8 cellular contexts compared by ENCODE assay signal in genomic region chr6:28335564-28336283, GRCh38. TPM values are rescaled to one million over a fixed set of nuclear protein-coding genes. Genes with fewer than 3 reads are reported as not detected.
A peak's percentile ranks its signal among the peaks of the same experiment; 100 is the strongest.
DNase-seq lines count a peak whose midpoint lies in the region; ATAC-seq and TF ChIP-seq lines count a peak whose summit lies in the region.

Gene ZSCAN31 (minus strand): TSS chr6:28336148. CDS start chr6:28329683, 6,465 bp downstream.

- H3K9me3 ChIP-seq in ascending aorta (no peaks in the 10 kb centered on the region), right cardiac atrium (ENCODE audit: control insufficient read depth, low read length) (no peaks in the 10 kb centered on the region), uterus (no peaks in the 10 kb centered on the region)

- intact Hi-C loops in ascending aorta (cut with DNase I) (loop anchor here (1.0 to 10.0 kb wide), 9 partner anchors 14 to 1729 kb away; partner anchors contain the start of genes POLR1H, PPP1R11, ZKSCAN3 and ZNF165), right cardiac atrium (cut with DNase I) (no loop called here), uterus (cut with DNase I; ENCODE audit: low total_unique reads) (no loop called here)

- H3K27ac ChIP-seq in ascending aorta, result peak within 1 kb of the TSS; percentile 96 to 99
- H3K27ac ChIP-seq in right cardiac atrium (ENCODE audit: low read length), result peak within 1 kb of the TSS; percentile 92
- peak within 1 kb of the TSS; percentile 99 for H3K27ac ChIP-seq in uterus

- ATAC-seq in HG02623 (IDR thresholded peaks at IDR 0.05; ENCODE audit: unreplicated experiment) (peak; percentile 91), right cardiac atrium (peak; percentile 98 to 99)

- H3K36me3 ChIP-seq in ascending aorta, result no peaks in the 10 kb centered on the region
- no peaks in the 10 kb centered on the region for H3K36me3 ChIP-seq in uterus

- WGBS in right cardiac atrium, result under 1% methylated on average over 35 of the region's 35 CpGs

- H3K27me3 ChIP-seq in ascending aorta (no peaks in the 10 kb centered on the region), right cardiac atrium (ENCODE audit: control insufficient read depth, insufficient read depth) (no peaks in the 10 kb centered on the region), uterus (no peaks in the 10 kb centered on the region)

- peaks cover 0 to 8% of the 10 kb centered on the region in 2 donors for H3K4me1 ChIP-seq in ascending aorta
- peaks cover 2% of the 10 kb centered on the region for H3K4me1 ChIP-seq in right cardiac atrium (ENCODE audit: control insufficient read depth, insufficient read depth, low read length)
- H3K4me1 ChIP-seq in uterus, result no peaks in the 10 kb centered on the region

- peak; percentile 95 for DNase-seq in NCI-H1105 treated with DMSO at 0.1 percent for 48 hours (lab: John Stamatoyannopoulos, UW)
- DNase-seq in T-helper 2 cell, result peak; percentile 39 to 91 (median 71)
- DNase-seq in ascending aorta (ENCODE audit: low spot score in 2 of 2), result peak; percentile 57 to 99
- DNase-seq in right cardiac atrium, result peak; percentile 96 to 97 (median 96)
- DNase-seq in pulmonary artery endothelial cell (ENCODE audit: low read depth, low spot score), result peak; percentile 98
- peak; percentile 96 to 99 for DNase-seq in uterus

- peak; percentile 32 for TF ChIP-seq POLR2A in GM10847 (IDR thresholded peaks at IDR 0.05; ENCODE audit: extremely low read depth, insufficient read length)
- TF ChIP-seq POLR2A in uterus (IDR thresholded peaks at IDR 0.05), result peak; percentile 60 to 78

- H3K4me3 ChIP-seq in ascending aorta, result peak within 1 kb of the TSS; percentile 69 to 83
- H3K4me3 ChIP-seq in right cardiac atrium (ENCODE audit: low read length), result peak within 1 kb of the TSS; percentile 46
- peak within 1 kb of the TSS; percentile 75 to 79 for H3K4me3 ChIP-seq in uterus

- TF ChIP-seq CTCF in ascending aorta (IDR thresholded peaks at IDR 0.05), result no peak
- TF ChIP-seq CTCF in uterus (IDR thresholded peaks at IDR 0.05), result no peak

RNA-seq across cellular contexts. Expression of gene ZSCAN31, which starts in this region (rescaled TPM):
- total RNA-seq in ascending aorta (0.21 TPM), right cardiac atrium (10 to 100 TPM in 2 of 4 donors, 1 to 10 TPM in 2; 8.3 to 18.4 (median 10.2) TPM), pulmonary artery endothelial cell (10.6 and 19.7 TPM in 2 replicates), uterus (10 to 100 TPM in 3 of 4 donors, 1 to 10 TPM in 1; 3.5 to 63.8 (median 31.5) TPM)
- polyA plus RNA-seq in right cardiac atrium, result 3.9 TPM

Comparison
In these comparisons a context has a peak if more than half of its experiments do, and no peak if none do; other contexts are left out.
1. Peak in every context shown above with its lines: DNase-seq, ATAC-seq, H3K4me3 ChIP-seq and H3K27ac ChIP-seq.
2. Peak in DNase-seq, H3K4me3 ChIP-seq and H3K27ac ChIP-seq in ascending aorta; RNA of the gene not detected or under 1 TPM.